In the genomic region with DNA sequence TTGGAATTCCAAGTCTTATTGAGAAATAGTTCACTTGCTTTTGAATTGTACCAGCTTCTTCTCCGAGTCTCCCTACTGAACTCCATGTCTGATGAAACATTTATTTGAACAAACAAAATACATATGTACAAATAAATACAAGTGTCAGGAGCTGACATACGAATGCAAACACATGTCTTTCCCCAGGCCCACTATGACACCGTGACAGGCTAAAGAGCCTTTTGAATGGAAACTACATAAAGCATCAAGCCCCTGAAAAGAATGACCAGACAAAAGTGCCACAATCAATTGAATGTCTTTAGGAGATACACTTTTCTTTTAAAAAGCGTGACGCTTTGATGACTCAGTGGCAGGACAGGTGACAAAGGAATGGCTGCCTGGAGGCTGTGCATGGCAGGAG, we compare ENCODE assay signal across 13 cellular contexts.
A peak's percentile ranks its signal among the peaks of the same experiment; 100 is the strongest.
DNase-seq lines count a peak whose midpoint lies in the region; ATAC-seq and TF ChIP-seq lines count a peak whose summit lies in the region.
"Had no signal": no experiment of that assay in that cellular context is flagged by ENCODE, and none has a peak within 500 bp of the region (broad histone marks: within the 10 kb centered on the region; RNA-seq: fewer than 3 reads in every experiment).

No MANE protein-coding gene starts in this region.

- no peak overlapping the region for H3K4me3 ChIP-seq in coronary artery
- H3K4me3 ChIP-seq: K562 had no signal

- peak; percentile 69 for DNase-seq in NCI-H146 treated with DMSO at 0.1 percent for 48 hours (lab: John Stamatoyannopoulos, UW; ENCODE audit: unreplicated experiment)
- no peak for DNase-seq in NCI-H146 (lab: John Stamatoyannopoulos, UW)
- DNase-seq in M059J (ENCODE audit: low read depth): peak; percentile 13
- peak; percentile 70 for DNase-seq in NCI-H345 treated with DMSO at 0.1 percent for 48 hours (lab: John Stamatoyannopoulos, UW; ENCODE audit: unreplicated experiment)
- no peak for DNase-seq in coronary artery (ENCODE audit: low spot score)
- no peak for DNase-seq in DMS 273 treated with DMSO at 0.1 percent for 48 hours (lab: John Stamatoyannopoulos, UW)
- DNase-seq: CD8-positive, alpha-beta T cell; COR-L47; GOT3; H9 had no signal

- no peak for ATAC-seq in HG03039 (IDR thresholded peaks at IDR 0.05; ENCODE audit: unreplicated experiment)
- ATAC-seq: CD8-positive, alpha-beta T cell; K562 had no signal

- H3K27ac ChIP-seq in coronary artery: no peak overlapping the region
- H3K27ac ChIP-seq: 22Rv1 had no signal

- TF ChIP-seq CTCF in coronary artery (IDR thresholded peaks at IDR 0.05): no peak

Comparison
In these comparisons a context has a peak if more than half of its experiments do, and no peak if none do; other contexts are left out.
1. DNase-seq: peak in NCI-H146 treated with DMSO at 0.1 percent for 48 hours (single experiment), M059J (single experiment) and NCI-H345 treated with DMSO at 0.1 percent for 48 hours (single experiment); none in NCI-H146 (single experiment), coronary artery (single experiment) and DMS 273 treated with DMSO at 0.1 percent for 48 hours (single experiment).